1 cellular context compared by ENCODE assay signal in the genomic region with DNA sequence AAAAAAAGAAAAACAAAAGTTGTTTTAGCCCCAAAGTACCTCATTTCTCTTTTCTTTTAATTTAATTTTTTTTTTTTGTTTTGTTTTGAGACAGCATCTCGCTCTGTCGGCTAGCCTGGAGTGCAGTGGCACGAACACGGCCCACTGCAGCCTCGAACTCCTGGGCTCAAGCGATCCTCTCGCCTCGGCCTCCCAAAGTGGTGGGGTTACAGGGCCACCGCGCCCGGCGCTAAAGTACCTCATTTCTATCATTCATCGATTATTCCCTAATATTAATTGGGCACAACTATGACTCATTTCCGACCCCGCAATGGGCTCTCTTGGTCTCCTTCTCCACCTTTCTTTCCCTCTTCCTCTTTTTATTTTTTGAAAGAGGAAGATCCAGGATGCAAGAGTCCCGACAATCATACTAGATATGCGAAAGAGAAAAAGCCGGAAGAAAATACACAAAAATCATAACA.
TF ChIP-seq lines count a peak whose summit lies in the region.

No MANE protein-coding gene starts in this region.

TF ChIP-seq in H1, 55 proteins besides CTCF, POLR2A, EP300 and RAD21:
- TF ChIP-seq SP4 (IDR thresholded peaks at IDR 0.05; ENCODE audit: low read length) (no peak), PHF8 (conservative IDR thresholded peaks at IDR 0.05; ENCODE audit: low read depth, low read length) (no peak), JUND (IDR thresholded peaks at IDR 0.05; ENCODE audit: low read length) (no peak), SUZ12 (IDR thresholded peaks at IDR 0.05; ENCODE audit: low read length) (no peak), CHD2 (IDR thresholded peaks at IDR 0.05; ENCODE audit: low read length) (no peak), MAFK (IDR thresholded peaks at IDR 0.05; ENCODE audit: low read depth, low read length) (no peak), SIN3A (conservative IDR thresholded peaks at IDR 0.05 in 1 of 2, IDR thresholded peaks at IDR 0.05 in 1 of 2; ENCODE audit: low read depth in 1 of 2, low read length in 2 of 2) (no peak), USF2 (IDR thresholded peaks at IDR 0.05; ENCODE audit: low read length) (no peak), YY1 (IDR thresholded peaks at IDR 0.05; ENCODE audit: low read depth, low read length) (no peak), GTF2F1 (IDR thresholded peaks at IDR 0.05; ENCODE audit: borderline replicate concordance, low read depth, low read length) (no peak), RBBP5 (IDR thresholded peaks at IDR 0.05; ENCODE audit: borderline replicate concordance, low read depth, low read length) (no peak), CHD7 (IDR thresholded peaks at IDR 0.05; ENCODE audit: insufficient replicate concordance, low read length) (no peak), CREB1 (IDR thresholded peaks at IDR 0.05) (no peak), POLR2AphosphoS5 (IDR thresholded peaks at IDR 0.05; ENCODE audit: low read depth, low read length) (no peak)
- TF ChIP-seq, protein P1, sequence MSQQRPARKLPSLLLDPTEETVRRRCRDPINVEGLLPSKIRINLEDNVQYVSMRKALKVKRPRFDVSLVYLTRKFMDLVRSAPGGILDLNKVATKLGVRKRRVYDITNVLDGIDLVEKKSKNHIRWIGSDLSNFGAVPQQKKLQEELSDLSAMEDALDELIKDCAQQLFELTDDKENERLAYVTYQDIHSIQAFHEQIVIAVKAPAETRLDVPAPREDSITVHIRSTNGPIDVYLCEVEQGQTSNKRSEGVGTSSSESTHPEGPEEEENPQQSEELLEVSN (IDR thresholded peaks at IDR 0.05): no peak
- TF ChIP-seq, protein P2, sequence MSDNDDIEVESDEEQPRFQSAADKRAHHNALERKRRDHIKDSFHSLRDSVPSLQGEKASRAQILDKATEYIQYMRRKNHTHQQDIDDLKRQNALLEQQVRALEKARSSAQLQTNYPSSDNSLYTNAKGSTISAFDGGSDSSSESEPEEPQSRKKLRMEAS (IDR thresholded peaks at IDR 0.05): no peak
